30 cellular contexts compared by ENCODE assay signal in genomic region chr6:18579165-18579564, GRCh38.
"Had no signal": no experiment of that assay in that cellular context is flagged by ENCODE, and none has a peak within 500 bp of the region (broad histone marks: within the 10 kb centered on the region; RNA-seq: fewer than 3 reads in every experiment).

No MANE protein-coding gene starts in this region.

- FAIRE-seq: colon had no signal

- H3K9me3 ChIP-seq: adrenal gland, body of pancreas, esophagus muscularis mucosa, gastrocnemius medialis, heart left ventricle had no signal

- H3K27ac ChIP-seq: adrenal gland, body of pancreas, esophagus muscularis mucosa, foreskin keratinocyte, gastrocnemius medialis, heart left ventricle had no signal

- H3K4me1 ChIP-seq: adrenal gland, body of pancreas, esophagus muscularis mucosa, foreskin keratinocyte, gastrocnemius medialis, heart left ventricle had no signal

- DNase-seq: activated CD4-positive, alpha-beta memory T cell treated with anti-CD3 and anti-CD28 coated beads for 36 hours; activated CD4-positive, alpha-beta T cell treated with anti-CD3 and anti-CD28 coated beads for 36 hours; activated CD4-positive, alpha-beta T cell treated with anti-CD3 and anti-CD28 coated beads, Interleukin-2, amount 10 ng/mL, durations not matched to agents 24 days and 14 days; activated CD4-positive, CD25-positive, alpha-beta regulatory T cell; activated CD4-positive, CD25-positive, alpha-beta regulatory T cell treated with anti-CD3 and anti-CD28 coated beads, Interleukin-2, amount 50 U/mL, for 72 hours; activated CD8-positive, alpha-beta memory T cell treated with anti-CD3 and anti-CD28 coated beads, Interleukin-2, amount 10 ng/mL, durations not matched to agents 7 days and 5 days; activated CD8-positive, alpha-beta memory T cell treated with anti-CD3 and anti-CD28 coated beads, Interleukin-2, amount 50 U/mL, for 4 hours; activated CD8-positive, alpha-beta T cell treated with anti-CD3 and anti-CD28 coated beads, Interleukin-2, amount 10 ng/mL, durations not matched to agents 7 days and 5 days; activated effector memory CD4-positive, alpha-beta T cell treated with anti-CD3 and anti-CD28 coated beads, Interleukin-2, amount 50 U/mL, for 16 hours; activated naive CD4-positive, alpha-beta T cell treated with anti-CD3 and anti-CD28 coated beads for 36 hours; activated naive CD8-positive, alpha-beta T cell treated with anti-CD3 and anti-CD28 coated beads for 36 hours; activated naive CD8-positive, alpha-beta T cell treated with anti-CD3 and anti-CD28 coated beads, Interleukin-2, amount 50 U/mL, for 24 hours; activated T-cell treated with anti-CD3 and anti-CD28 coated beads, Interleukin-2, amount 50 U/mL, for 1 hour; activated T-cell treated with anti-CD3 and anti-CD28 coated beads, Interleukin-2, amount 50 U/mL, for 48 hours; adrenal gland; amygdala; aorta; body of pancreas; caudate nucleus; cortex of kidney; dermis blood vessel endothelial cell; effector CD4-positive, alpha-beta T cell; effector memory CD8-positive, alpha-beta T cell; erythroblast; foreskin keratinocyte; gastrocnemius medialis; glutamatergic neuron; heart left ventricle had no signal

- H3K27me3 ChIP-seq: adrenal gland, body of pancreas, esophagus muscularis mucosa, gastrocnemius medialis, heart left ventricle had no signal

- ATAC-seq: activated CD4-positive, alpha-beta T cell treated with anti-CD3 and anti-CD28 coated beads for 36 hours; activated CD8-positive, alpha-beta memory T cell treated with anti-CD3 and anti-CD28 coated beads, Interleukin-2, amount 10 ng/mL, durations not matched to agents 7 days and 5 days; activated CD8-positive, alpha-beta T cell treated with anti-CD3 and anti-CD28 coated beads, Interleukin-2, amount 10 ng/mL, durations not matched to agents 7 days and 5 days; activated naive CD8-positive, alpha-beta T cell treated with anti-CD3 and anti-CD28 coated beads, Interleukin-2, amount 50 U/mL, for 24 hours; body of pancreas; effector memory CD8-positive, alpha-beta T cell; foreskin keratinocyte; gastrocnemius medialis; heart left ventricle had no signal

- H3K4me3 ChIP-seq: adrenal gland, body of pancreas, esophagus muscularis mucosa, gastrocnemius medialis, heart left ventricle had no signal

- H3K36me3 ChIP-seq: adrenal gland, esophagus muscularis mucosa, gastrocnemius medialis, heart left ventricle had no signal
